16 cellular contexts compared by ENCODE assay signal in the genomic region with DNA sequence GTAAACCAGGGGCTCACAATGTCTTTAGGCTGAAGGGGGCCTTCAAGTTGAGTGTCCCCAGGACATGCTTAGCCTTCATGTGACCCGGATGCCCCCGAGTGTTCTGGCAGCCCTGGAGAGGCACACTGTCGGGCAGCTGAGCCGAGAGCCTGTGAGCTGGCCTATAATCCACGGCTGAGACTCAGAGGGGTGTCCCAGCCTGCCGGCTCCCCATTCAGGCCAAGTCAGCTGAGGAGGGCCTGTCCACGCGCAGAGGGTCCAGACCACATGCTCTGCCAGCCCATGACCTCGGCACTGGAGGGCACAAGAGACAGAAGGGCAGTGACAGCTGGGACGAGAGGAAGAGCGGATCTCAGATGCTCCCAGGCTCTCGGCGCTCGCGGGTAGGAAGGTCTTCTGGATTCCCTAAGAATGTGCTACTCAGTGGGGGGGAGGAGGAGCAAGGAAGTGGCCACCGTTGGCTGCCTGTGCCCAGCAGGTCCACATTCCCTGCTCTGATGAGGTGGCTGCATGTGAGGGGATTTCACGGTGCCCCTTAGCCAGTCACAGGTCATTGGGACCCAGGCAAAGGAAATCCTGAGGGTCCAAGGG.
DNase-seq lines count a peak whose midpoint lies in the region; TF ChIP-seq lines count a peak whose summit lies in the region.
"Had no signal": no experiment of that assay in that cellular context is flagged by ENCODE, and none has a peak within 500 bp of the region (broad histone marks: within the 10 kb centered on the region; RNA-seq: fewer than 3 reads in every experiment).

No MANE protein-coding gene starts in this region.

- no peak overlapping the region for H2BK120ac ChIP-seq in neuronal stem cell (ENCODE audit: low read depth, low read length)

- no peaks in the 10 kb centered on the region for H3K79me2 ChIP-seq in Karpas-422 (ENCODE audit: low read length)

- H4K20me1 ChIP-seq in BLaER1 treated with 17β-estradiol and CSF1 and Interleukin-3, amounts not matched to agents 10 nM and 100 nM = no peaks in the 10 kb centered on the region
- H4K20me1 ChIP-seq in Karpas-422 (ENCODE audit: insufficient read depth, low read depth, low read length) = no peaks in the 10 kb centered on the region

- no peak overlapping the region for H3K4me3 ChIP-seq in BLaER1 treated with 17β-estradiol and CSF1 and Interleukin-3, amounts not matched to agents 10 nM and 100 nM
- H3K4me3 ChIP-seq in Karpas-422 (ENCODE audit: low read length) = no peak overlapping the region
- no peak overlapping the region for H3K4me3 ChIP-seq in colonic mucosa
- no peak overlapping the region for H3K4me3 ChIP-seq in neuronal stem cell (ENCODE audit: low read length in 2 of 2)

- peak overlapping the region; percentile 26 for H2BK5ac ChIP-seq in neuronal stem cell (ENCODE audit: low read length)

- H2AFZ ChIP-seq in Karpas-422 (ENCODE audit: low read length) (no peak overlapping the region), neuronal stem cell (ENCODE audit: low read length) (no peak overlapping the region)

- peaks cover 0 to 11% (median 0%) of the 10 kb centered on the region in 11 experiments; a peak in 4 of 22 replicates for H3K9me3 ChIP-seq in BLaER1 treated with 17β-estradiol and CSF1 and Interleukin-3, amounts not matched to agents 10 nM and 100 nM (replicated peaks in 1 of 11)
- no peaks in the 10 kb centered on the region for H3K9me3 ChIP-seq in Karpas-422 (ENCODE audit: low read length)
- no peaks in the 10 kb centered on the region for H3K9me3 ChIP-seq in colonic mucosa
- no peaks in the 10 kb centered on the region for H3K9me3 ChIP-seq in neuronal stem cell (replicated peaks in 1 of 2; ENCODE audit: control insufficient read depth in 2 of 2, insufficient read depth in 1 of 2, low read depth in 1 of 2, low read length in 2 of 2)
- H3K9me3 ChIP-seq: BE2C had no signal

- no CpG with 5 or more reads among the region's 17 CpGs for WGBS in neuronal stem cell (ENCODE audit: extremely low coverage in 2 of 2, insufficient read length in 2 of 2, insufficient replicate concordance in 1 of 2), 2 donors

- no peak overlapping the region for H2AK5ac ChIP-seq in neuronal stem cell (ENCODE audit: low read depth, low read length)

- intact Hi-C loops in colonic mucosa (cut with DNase I) = no loop called here

- H3K4me2 ChIP-seq in BLaER1 treated with 17β-estradiol and CSF1 and Interleukin-3, amounts not matched to agents 10 nM and 100 nM = peak overlapping the region in 10 of 11 experiments; percentile 10 to 93 (median 70); a peak in 19 of 22 replicates
- no peak overlapping the region for H3K4me2 ChIP-seq in Karpas-422 (ENCODE audit: low read depth, low read length, poor library complexity, severe bottlenecking)
- no peak overlapping the region for H3K4me2 ChIP-seq in neuronal stem cell (ENCODE audit: insufficient read depth, low read length, poor library complexity, severe bottlenecking)

- DNase-seq in Karpas-422 (no peak), colonic mucosa (no peak), neuronal stem cell (ENCODE audit: low spot score) (no peak), NOMO-1 treated with DMSO at 0.1 percent for 48 hours (lab: John Stamatoyannopoulos, UW; ENCODE audit: unreplicated experiment) (no peak), NCI-H1092 (lab: John Stamatoyannopoulos, UW) (no peak), DMS 273 (lab: John Stamatoyannopoulos, UW; ENCODE audit: unreplicated experiment) (no peak)
- no peak for DNase-seq in activated CD4-positive, alpha-beta T cell treated with anti-CD3 and anti-CD28 coated beads, Interleukin-2, amount 50 U/mL, for 4 hours
- DNase-seq: CD4-positive, alpha-beta memory T cell; HFFc6; MM.1S; NCI-H748 treated with DMSO at 0.1 percent for 48 hours; PC-3 had no signal

- no peaks in the 10 kb centered on the region for H3K79me1 ChIP-seq in neuronal stem cell (ENCODE audit: low read depth, low read length)

- H3K9me2 ChIP-seq in Karpas-422 (replicated peaks; ENCODE audit: insufficient read depth, low read length) = no peaks in the 10 kb centered on the region

- no peak overlapping the region for H2BK12ac ChIP-seq in neuronal stem cell (ENCODE audit: low read length)

- no peak overlapping the region for H3K23ac ChIP-seq in neuronal stem cell (ENCODE audit: low read depth, low read length, poor library complexity)

- H3K18ac ChIP-seq in neuronal stem cell (ENCODE audit: low read length) = peak overlapping the region; percentile 82

- H3K36me3 ChIP-seq in BLaER1 treated with 17β-estradiol and CSF1 and Interleukin-3, amounts not matched to agents 10 nM and 100 nM = no peaks in the 10 kb centered on the region
- no peaks in the 10 kb centered on the region for H3K36me3 ChIP-seq in Karpas-422 (ENCODE audit: insufficient read depth, low read length)
- no peaks in the 10 kb centered on the region for H3K36me3 ChIP-seq in colonic mucosa
- H3K36me3 ChIP-seq in neuronal stem cell (replicated peaks in 1 of 2; ENCODE audit: control insufficient read depth in 2 of 2, insufficient read depth in 2 of 2, low read length in 2 of 2) = no peaks in the 10 kb centered on the region
- H3K36me3 ChIP-seq: BE2C had no signal

- no peak overlapping the region for H3K4ac ChIP-seq in neuronal stem cell (ENCODE audit: low read length)

- H3K9ac ChIP-seq in BLaER1 treated with 17β-estradiol and CSF1 and Interleukin-3, amounts not matched to agents 10 nM and 100 nM = no peak overlapping the region
- H3K9ac ChIP-seq in Karpas-422 (ENCODE audit: low read length) (no peak overlapping the region), colonic mucosa (ENCODE audit: low read depth in 2 of 2, low read length in 2 of 2) (no peak overlapping the region), neuronal stem cell (ENCODE audit: low read depth, low read length, poor library complexity) (peak overlapping the region; percentile 30)

- no peak overlapping the region for H2BK15ac ChIP-seq in neuronal stem cell (ENCODE audit: low read length)

- H3K4me1 ChIP-seq in BLaER1 treated with 17β-estradiol and CSF1 and Interleukin-3, amounts not matched to agents 10 nM and 100 nM = peaks cover 26 to 88% (median 85%) of the 10 kb centered on the region in 10 experiments
- H3K4me1 ChIP-seq in Karpas-422 (ENCODE audit: low read length) (peaks cover 73% of the 10 kb centered on the region), colonic mucosa (peaks cover 9% of the 10 kb centered on the region), neuronal stem cell (ENCODE audit: control insufficient read depth in 2 of 2, insufficient read depth in 1 of 2, low read depth in 1 of 2, low read length in 2 of 2) (peaks cover 9 to 11% of the 10 kb centered on the region in 2 donors)
- H3K4me1 ChIP-seq: BE2C had no signal

- peaks cover 0 to 13% (median 0%) of the 10 kb centered on the region in 11 experiments; a peak in 3 of 22 replicates for H3K27me3 ChIP-seq in BLaER1 treated with 17β-estradiol and CSF1 and Interleukin-3, amounts not matched to agents 10 nM and 100 nM
- no peaks in the 10 kb centered on the region for H3K27me3 ChIP-seq in Karpas-422 (ENCODE audit: low read length)
- no peaks in the 10 kb centered on the region for H3K27me3 ChIP-seq in colonic mucosa
- no peaks in the 10 kb centered on the region for H3K27me3 ChIP-seq in neuronal stem cell (ENCODE audit: control insufficient read depth in 3 of 3, insufficient read depth in 3 of 3, low read depth in 1 of 3, low read length in 3 of 3)
- H3K27me3 ChIP-seq: BE2C had no signal

- no peak overlapping the region for H4K8ac ChIP-seq in neuronal stem cell (ENCODE audit: low read depth, low read length)

- peak overlapping the region; percentile 28 for H3K14ac ChIP-seq in neuronal stem cell (ENCODE audit: low read length)

- no peak for TF ChIP-seq CTCF in colonic mucosa (IDR thresholded peaks at IDR 0.05)

- H4K91ac ChIP-seq in neuronal stem cell (ENCODE audit: low read depth, low read length, poor library complexity) = no peak overlapping the region

- peak overlapping the region in 4 of 11 experiments; percentile 23 to 61 (median 51); a peak in 7 of 22 replicates for H3K27ac ChIP-seq in BLaER1 treated with 17β-estradiol and CSF1 and Interleukin-3, amounts not matched to agents 10 nM and 100 nM
- H3K27ac ChIP-seq in Karpas-422 (ENCODE audit: low read length) (peak overlapping the region; percentile 68), colonic mucosa (peak overlapping the region; percentile 89), neuronal stem cell (replicated peaks; ENCODE audit: low read length) (no peak overlapping the region)
- H3K27ac ChIP-seq: HL-60, RWPE1 had no signal

Comparison
In these comparisons a context has a peak if more than half of its experiments do, and no peak if none do; other contexts are left out.
1. H3K4me2 ChIP-seq: peak in BLaER1 treated with 17β-estradiol and CSF1 and Interleukin-3, amounts not matched to agents 10 nM and 100 nM (10 of 11); none in Karpas-422 (single experiment) and neuronal stem cell (single experiment).